ENCODE assay signal across 12 cellular contexts in the genomic region with DNA sequence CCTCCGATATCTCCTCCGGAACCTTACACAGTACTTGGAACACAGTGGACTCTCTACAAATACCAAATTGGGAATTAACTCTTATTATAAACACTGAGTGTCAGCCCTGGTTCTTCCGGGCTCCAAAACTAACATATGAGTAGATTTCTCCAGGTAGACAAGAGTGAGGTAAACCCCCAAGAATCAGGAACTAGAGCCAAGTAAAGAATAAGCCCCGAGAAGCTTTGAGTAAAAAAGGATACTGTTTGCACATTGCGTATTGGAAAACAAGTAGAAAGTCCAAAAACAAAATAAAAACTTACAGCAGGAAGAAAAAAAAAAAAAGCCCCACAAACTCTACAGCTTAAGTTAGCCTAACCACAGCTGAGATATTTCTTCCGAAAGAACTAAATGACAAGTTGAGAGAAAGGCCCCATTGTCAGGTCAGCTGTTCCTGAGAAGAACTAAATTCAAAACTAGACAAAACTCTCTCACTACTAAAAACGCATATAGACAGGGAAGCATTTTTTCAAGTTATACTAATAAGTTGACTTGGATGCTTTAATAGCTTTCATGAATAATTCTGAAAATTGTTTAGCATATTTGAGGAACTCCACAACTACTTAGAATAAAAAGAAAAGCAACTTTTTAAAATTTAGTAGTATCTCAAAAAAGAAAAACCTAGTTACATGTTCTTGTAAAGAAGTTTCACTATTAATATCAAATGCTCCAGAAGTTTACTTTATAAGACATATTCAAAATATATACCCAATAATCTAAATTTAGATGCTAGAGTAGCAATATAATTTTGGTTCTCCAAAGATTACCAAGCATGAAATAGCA. TPM values are rescaled to one million over a fixed set of nuclear protein-coding genes. Genes with fewer than 3 reads are reported as not detected.
DNase-seq lines count a peak whose midpoint lies in the region; ATAC-seq, FAIRE-seq and TF ChIP-seq lines count a peak whose summit lies in the region.
"Had no signal": no experiment of that assay in that cellular context is flagged by ENCODE, and none has a peak within 500 bp of the region (broad histone marks: within the 10 kb centered on the region; RNA-seq: fewer than 3 reads in every experiment).

No MANE protein-coding gene starts in this region.

- no peak overlapping the region for H2AFZ ChIP-seq in astrocyte (ENCODE audit: low read depth, low read length)

- H3K9me3 ChIP-seq in left ventricle myocardium inferior (replicated peaks) (no peaks in the 10 kb centered on the region), astrocyte (ENCODE audit: insufficient read depth, low read depth, low read length) (no peaks in the 10 kb centered on the region), aorta (ENCODE audit: control insufficient read depth, low read length) (no peaks in the 10 kb centered on the region)

- intact Hi-C loops in left ventricle myocardium inferior (cut with micrococcal nuclease) (no loop called here), Right ventricle myocardium inferior (cut with DNase I) (no loop called here), aorta (cut with DNase I) (no loop called here)

- no peak overlapping the region for H3K4me2 ChIP-seq in astrocyte (ENCODE audit: low read length)

- H3K79me2 ChIP-seq in astrocyte (ENCODE audit: insufficient read depth, low read length) = no peaks in the 10 kb centered on the region

- no peak overlapping the region for H3K9ac ChIP-seq in astrocyte (ENCODE audit: low read length)

- H3K27ac ChIP-seq in left ventricle myocardium inferior (replicated peaks) = peak overlapping the region; percentile 91
- no peak overlapping the region for H3K27ac ChIP-seq in astrocyte (ENCODE audit: low read depth, low read length)
- H3K27ac ChIP-seq in aorta (ENCODE audit: low read depth in 1 of 2, low read length in 2 of 2) = peak overlapping the region; percentile 20 to 46

- H3K9me3 Mint-ChIP-seq in astrocyte (ENCODE audit: unreplicated experiment) = peaks cover 2% of the 10 kb centered on the region

- 5 to 12% methylated on average over 7 of the region's 7 CpGs for WGBS in aorta, 2 donors

- FAIRE-seq in astrocyte (lab: Jason Lieb, UNC) (no peak), D721Med (lab: Jason Lieb, UNC) (no peak)

- H4K20me1 ChIP-seq in astrocyte (ENCODE audit: insufficient read depth, low read length) = no peaks in the 10 kb centered on the region

- peaks cover 7% of the 10 kb centered on the region for H3K27me3 Mint-ChIP-seq in astrocyte (ENCODE audit: low read depth, unreplicated experiment)

- peaks cover 18% of the 10 kb centered on the region for H3K27me3 ChIP-seq in left ventricle myocardium inferior (ENCODE audit: low read depth)
- peaks cover 8% of the 10 kb centered on the region for H3K27me3 ChIP-seq in astrocyte (ENCODE audit: insufficient read depth, low read length)
- H3K27me3 ChIP-seq in aorta (ENCODE audit: control insufficient read depth in 1 of 2, insufficient read depth in 2 of 2, low read length in 1 of 2) = no peaks in the 10 kb centered on the region

- ATAC-seq in Right ventricle myocardium inferior (no peak), HG02884 (IDR thresholded peaks at IDR 0.05; ENCODE audit: unreplicated experiment) (peak; percentile 40), aorta (ENCODE audit: low FRiP score) (no peak)

- peaks cover 38% of the 10 kb centered on the region for H3K4me1 ChIP-seq in left ventricle myocardium inferior
- peaks cover 4% of the 10 kb centered on the region for H3K4me1 ChIP-seq in astrocyte (ENCODE audit: insufficient read depth, low read length)
- H3K4me1 ChIP-seq in aorta (ENCODE audit: control insufficient read depth in 1 of 2, insufficient read depth in 2 of 2, low read length in 2 of 2) = peaks cover 0 to 3% of the 10 kb centered on the region in 2 donors

- peaks cover 17% of the 10 kb centered on the region for H3K4me1 Mint-ChIP-seq in astrocyte (ENCODE audit: low read depth, unreplicated experiment)

- H3K36me3 ChIP-seq in left ventricle myocardium inferior (no peaks in the 10 kb centered on the region), astrocyte (ENCODE audit: insufficient read depth, low read length) (no peaks in the 10 kb centered on the region), aorta (ENCODE audit: control insufficient read depth in 1 of 2, insufficient read depth in 2 of 2, low read length in 1 of 2) (no peaks in the 10 kb centered on the region)

- TF ChIP-seq CTCF in left ventricle myocardium inferior (IDR thresholded peaks at IDR 0.05; ENCODE audit: borderline replicate concordance) = no peak
- no peak for TF ChIP-seq CTCF in astrocyte (IDR thresholded peaks at IDR 0.05; ENCODE audit: insufficient read depth, low read depth, low read length)
- no peak for TF ChIP-seq CTCF in D721Med (IDR thresholded peaks at IDR 0.05; ENCODE audit: insufficient read depth, missing control alignments)

- no peak overlapping the region for H3K4me3 ChIP-seq in left ventricle myocardium inferior
- H3K4me3 ChIP-seq in astrocyte (ENCODE audit: insufficient read depth, low read depth, low read length) = no peak overlapping the region
- H3K4me3 ChIP-seq in aorta (ENCODE audit: low read length in 2 of 2) = no peak overlapping the region

- DNase-seq in left ventricle myocardium inferior (no peak), Right ventricle myocardium inferior (ENCODE audit: missing footprints) (no peak), astrocyte (ENCODE audit: low read depth) (no peak), aorta (no peak), NCI-H446 treated with DMSO at 0.1 percent for 48 hours (lab: John Stamatoyannopoulos, UW) (no peak), D721Med (ENCODE audit: insufficient read length, low spot score) (no peak), A172 (ENCODE audit: low spot score) (no peak)
- DNase-seq: activated CD4-positive, alpha-beta T cell treated with anti-CD3 and anti-CD28 coated beads for 4 hours; C1 segment of cervical spinal cord; midbrain; NCI-H1092 treated with DMSO at 0.1 percent for 48 hours had no signal

- H3K27ac Mint-ChIP-seq in astrocyte (ENCODE audit: unreplicated experiment) = peak overlapping the region; percentile 36

- peak overlapping the region; percentile 6 for H3K4me3 Mint-ChIP-seq in astrocyte (ENCODE audit: unreplicated experiment)

- no peaks in the 10 kb centered on the region for H3K36me3 Mint-ChIP-seq in astrocyte (ENCODE audit: low read depth, unreplicated experiment)

RNA-seq across cellular contexts. Expression of a gene that starts 4.3 kb away (rescaled TPM):
- total RNA-seq in left ventricle myocardium inferior (2.3 TPM), Right ventricle myocardium inferior (1.9 TPM), astrocyte (1.1 and 1.3 TPM in 2 replicates), aorta (10 to 100 TPM; 22.0 to 29.1 TPM)
- polyA plus RNA-seq in aorta = 10 to 100 TPM; 33.4 to 54.5 TPM
- not detected in 2 replicates for total RNA-seq in A172 (2014; rRNA removed; shearing (Covaris generic))

RNA-seq across cellular contexts. Expression of a gene that starts 32.7 kb away (rescaled TPM):
- total RNA-seq in left ventricle myocardium inferior (0.36 TPM), Right ventricle myocardium inferior (0.43 TPM), astrocyte (0.39 and 0.43 TPM in 2 replicates), aorta (1 to 10 TPM; 2.2 to 4.2 TPM)
- 1 to 10 TPM; 3.0 to 6.2 TPM for polyA plus RNA-seq in aorta
- total RNA-seq in A172 (2014; rRNA removed; shearing (Covaris generic)) = not detected in 2 replicates
